1 cellular context compared by ENCODE assay signal in the genomic region with DNA sequence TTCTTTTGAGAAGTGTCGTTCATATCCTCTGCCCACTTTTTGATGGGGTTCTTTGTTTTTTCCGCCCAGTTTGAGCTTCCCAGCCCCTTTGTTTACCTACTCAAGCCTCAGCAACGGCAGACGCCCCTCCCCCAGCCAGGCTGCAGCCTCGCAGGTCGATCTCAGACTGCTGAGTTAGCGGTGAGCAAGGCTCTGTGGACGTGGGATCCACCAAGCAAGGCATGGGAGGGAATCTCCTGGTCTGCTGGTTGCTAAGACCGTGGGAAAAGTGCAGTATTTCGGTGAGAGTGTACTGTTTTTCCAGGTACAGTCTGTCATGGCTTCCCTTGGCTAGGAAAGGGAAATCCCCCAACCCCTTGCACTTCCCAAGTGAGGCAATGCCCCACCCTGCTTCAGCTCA.
TF ChIP-seq lines count a peak whose summit lies in the region.

No MANE protein-coding gene starts in this region.

TF ChIP-seq in HepG2, 621 proteins besides CTCF, POLR2A, EP300 and RAD21:
- TF ChIP-seq, protein P1, sequence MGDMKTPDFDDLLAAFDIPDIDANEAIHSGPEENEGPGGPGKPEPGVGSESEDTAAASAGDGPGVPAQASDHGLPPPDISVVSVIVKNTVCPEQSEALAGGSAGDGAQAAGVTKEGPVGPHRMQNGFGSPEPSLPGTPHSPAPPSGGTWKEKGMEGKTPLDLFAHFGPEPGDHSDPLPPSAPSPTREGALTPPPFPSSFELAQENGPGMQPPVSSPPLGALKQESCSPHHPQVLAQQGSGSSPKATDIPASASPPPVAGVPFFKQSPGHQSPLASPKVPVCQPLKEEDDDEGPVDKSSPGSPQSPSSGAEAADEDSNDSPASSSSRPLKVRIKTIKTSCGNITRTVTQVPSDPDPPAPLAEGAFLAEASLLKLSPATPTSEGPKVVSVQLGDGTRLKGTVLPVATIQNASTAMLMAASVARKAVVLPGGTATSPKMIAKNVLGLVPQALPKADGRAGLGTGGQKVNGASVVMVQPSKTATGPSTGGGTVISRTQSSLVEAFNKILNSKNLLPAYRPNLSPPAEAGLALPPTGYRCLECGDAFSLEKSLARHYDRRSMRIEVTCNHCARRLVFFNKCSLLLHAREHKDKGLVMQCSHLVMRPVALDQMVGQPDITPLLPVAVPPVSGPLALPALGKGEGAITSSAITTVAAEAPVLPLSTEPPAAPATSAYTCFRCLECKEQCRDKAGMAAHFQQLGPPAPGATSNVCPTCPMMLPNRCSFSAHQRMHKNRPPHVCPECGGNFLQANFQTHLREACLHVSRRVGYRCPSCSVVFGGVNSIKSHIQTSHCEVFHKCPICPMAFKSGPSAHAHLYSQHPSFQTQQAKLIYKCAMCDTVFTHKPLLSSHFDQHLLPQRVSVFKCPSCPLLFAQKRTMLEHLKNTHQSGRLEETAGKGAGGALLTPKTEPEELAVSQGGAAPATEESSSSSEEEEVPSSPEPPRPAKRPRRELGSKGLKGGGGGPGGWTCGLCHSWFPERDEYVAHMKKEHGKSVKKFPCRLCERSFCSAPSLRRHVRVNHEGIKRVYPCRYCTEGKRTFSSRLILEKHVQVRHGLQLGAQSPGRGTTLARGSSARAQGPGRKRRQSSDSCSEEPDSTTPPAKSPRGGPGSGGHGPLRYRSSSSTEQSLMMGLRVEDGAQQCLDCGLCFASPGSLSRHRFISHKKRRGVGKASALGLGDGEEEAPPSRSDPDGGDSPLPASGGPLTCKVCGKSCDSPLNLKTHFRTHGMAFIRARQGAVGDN (CRISPR knock-in tag; IDR thresholded peaks at IDR 0.05): peak; percentile 46
- TF ChIP-seq, protein P2, sequence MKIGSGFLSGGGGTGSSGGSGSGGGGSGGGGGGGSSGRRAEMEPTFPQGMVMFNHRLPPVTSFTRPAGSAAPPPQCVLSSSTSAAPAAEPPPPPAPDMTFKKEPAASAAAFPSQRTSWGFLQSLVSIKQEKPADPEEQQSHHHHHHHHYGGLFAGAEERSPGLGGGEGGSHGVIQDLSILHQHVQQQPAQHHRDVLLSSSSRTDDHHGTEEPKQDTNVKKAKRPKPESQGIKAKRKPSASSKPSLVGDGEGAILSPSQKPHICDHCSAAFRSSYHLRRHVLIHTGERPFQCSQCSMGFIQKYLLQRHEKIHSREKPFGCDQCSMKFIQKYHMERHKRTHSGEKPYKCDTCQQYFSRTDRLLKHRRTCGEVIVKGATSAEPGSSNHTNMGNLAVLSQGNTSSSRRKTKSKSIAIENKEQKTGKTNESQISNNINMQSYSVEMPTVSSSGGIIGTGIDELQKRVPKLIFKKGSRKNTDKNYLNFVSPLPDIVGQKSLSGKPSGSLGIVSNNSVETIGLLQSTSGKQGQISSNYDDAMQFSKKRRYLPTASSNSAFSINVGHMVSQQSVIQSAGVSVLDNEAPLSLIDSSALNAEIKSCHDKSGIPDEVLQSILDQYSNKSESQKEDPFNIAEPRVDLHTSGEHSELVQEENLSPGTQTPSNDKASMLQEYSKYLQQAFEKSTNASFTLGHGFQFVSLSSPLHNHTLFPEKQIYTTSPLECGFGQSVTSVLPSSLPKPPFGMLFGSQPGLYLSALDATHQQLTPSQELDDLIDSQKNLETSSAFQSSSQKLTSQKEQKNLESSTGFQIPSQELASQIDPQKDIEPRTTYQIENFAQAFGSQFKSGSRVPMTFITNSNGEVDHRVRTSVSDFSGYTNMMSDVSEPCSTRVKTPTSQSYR (CRISPR knock-in tag; IDR thresholded peaks at IDR 0.05; ENCODE audit: borderline replicate concordance): peak; percentile 77; the same call in 1 of the 2 replicates
- TF ChIP-seq YY1 (IDR thresholded peaks at IDR 0.05; ENCODE audit: insufficient read depth, insufficient replicate concordance, low read depth, low read length): peak; percentile 52
